Comparison of ENCODE assay signal across 19 cellular contexts in the genomic region with DNA sequence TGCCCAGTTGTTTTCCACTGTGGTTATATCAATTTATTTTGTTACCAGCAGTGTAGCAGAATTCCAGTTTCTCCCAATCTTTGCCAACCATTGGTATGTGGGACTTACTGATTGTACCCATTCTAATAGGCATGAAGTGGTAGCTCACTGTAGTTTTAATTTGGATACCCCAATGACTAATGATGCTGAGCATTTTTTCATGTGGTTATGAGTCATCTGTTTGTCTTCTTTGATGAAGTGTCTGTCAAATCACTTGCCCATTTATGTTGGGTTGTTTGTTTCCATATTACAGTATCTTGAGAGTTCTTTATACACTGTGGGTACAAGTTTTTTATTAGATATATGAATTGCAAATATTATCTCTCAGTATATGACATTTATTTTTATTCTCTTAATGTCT.
"Had no signal": no experiment of that assay in that cellular context is flagged by ENCODE, and none has a peak within 500 bp of the region (broad histone marks: within the 10 kb centered on the region; RNA-seq: fewer than 3 reads in every experiment).

No MANE protein-coding gene starts in this region.

- DNase-seq: activated CD8-positive, alpha-beta memory T cell treated with anti-CD3 and anti-CD28 coated beads, Interleukin-2, amount 10 ng/mL, durations not matched to agents 7 days and 5 days; activated effector memory CD4-positive, alpha-beta T cell treated with Interleukin-2 at 50 U/mL for 16 hours; activated T-cell treated with anti-CD3 and anti-CD28 coated beads, Interleukin-2, amount 50 U/mL, for 24 hours; amniotic stem cell; brain microvascular endothelial cell; endodermal cell; gastrocnemius medialis; islet precursor cell; left ventricle myocardium inferior; mesendoderm; nephron progenitor cell; psoas muscle; sigmoid colon; stimulated activated CD4-positive, alpha-beta T cell treated with anti-CD3 and anti-CD28 coated beads, Interleukin-12 subunit alpha, Interleukin-12 subunit beta, amount 100 ng/mL, for 4 hours; stimulated activated naive CD4-positive, alpha-beta T cell; substantia nigra; trophoblast cell had no signal

- H3K27ac Mint-ChIP-seq: activated CD8-positive, alpha-beta memory T cell treated with anti-CD3 and anti-CD28 coated beads, Interleukin-2, amount 10 ng/mL, durations not matched to agents 7 days and 5 days; activated naive CD4-positive, alpha-beta T cell treated with anti-CD3 and anti-CD28 coated beads, Interleukin-2, amount 50 U/mL, for 72 hours; activated T-cell treated with anti-CD3 and anti-CD28 coated beads, Interleukin-2, amount 50 U/mL, for 24 hours; endodermal cell; nephron progenitor cell; T-helper 2 cell treated with Interferon-gamma antibody and Interleukin-4, amounts not matched to agents 5 μg/mL and 100 μg/mL, for 36 hours had no signal

- ATAC-seq: activated CD8-positive, alpha-beta memory T cell treated with anti-CD3 and anti-CD28 coated beads, Interleukin-2, amount 10 ng/mL, durations not matched to agents 7 days and 5 days; activated naive CD4-positive, alpha-beta T cell treated with anti-CD3 and anti-CD28 coated beads, Interleukin-2, amount 50 U/mL, for 72 hours; gastrocnemius medialis; psoas muscle had no signal

- H3K36me3 ChIP-seq: brain microvascular endothelial cell, gastrocnemius medialis, left ventricle myocardium inferior, sigmoid colon had no signal

- H3K4me1 Mint-ChIP-seq: activated CD8-positive, alpha-beta memory T cell treated with anti-CD3 and anti-CD28 coated beads, Interleukin-2, amount 10 ng/mL, durations not matched to agents 7 days and 5 days had no signal

- H3K27me3 Mint-ChIP-seq: activated CD8-positive, alpha-beta memory T cell treated with anti-CD3 and anti-CD28 coated beads, Interleukin-2, amount 10 ng/mL, durations not matched to agents 7 days and 5 days; activated T-cell treated with anti-CD3 and anti-CD28 coated beads, Interleukin-2, amount 50 U/mL, for 24 hours had no signal

- H3K27ac ChIP-seq: brain microvascular endothelial cell, gastrocnemius medialis, left ventricle myocardium inferior, psoas muscle, sigmoid colon had no signal

- H3K4me1 ChIP-seq: gastrocnemius medialis, left ventricle myocardium inferior, psoas muscle, sigmoid colon had no signal

- H3K9me3 ChIP-seq: gastrocnemius medialis, left ventricle myocardium inferior, psoas muscle, sigmoid colon had no signal

- H3K9me3 Mint-ChIP-seq: endodermal cell; nephron progenitor cell; T-helper 2 cell treated with Interferon-gamma antibody and Interleukin-4, amounts not matched to agents 5 μg/mL and 100 μg/mL, for 36 hours had no signal

- H3K36me3 Mint-ChIP-seq: activated CD8-positive, alpha-beta memory T cell treated with anti-CD3 and anti-CD28 coated beads, Interleukin-2, amount 10 ng/mL, durations not matched to agents 7 days and 5 days; activated naive CD4-positive, alpha-beta T cell treated with anti-CD3 and anti-CD28 coated beads, Interleukin-2, amount 50 U/mL, for 72 hours had no signal

- H3K4me3 ChIP-seq: gastrocnemius medialis, left ventricle myocardium inferior, psoas muscle, sigmoid colon had no signal

- H3K27me3 ChIP-seq: brain microvascular endothelial cell, gastrocnemius medialis, sigmoid colon had no signal

- H3K4me3 Mint-ChIP-seq: activated CD8-positive, alpha-beta memory T cell treated with anti-CD3 and anti-CD28 coated beads, Interleukin-2, amount 10 ng/mL, durations not matched to agents 7 days and 5 days; activated T-cell treated with anti-CD3 and anti-CD28 coated beads, Interleukin-2, amount 50 U/mL, for 24 hours; endodermal cell; nephron progenitor cell; T-helper 2 cell treated with Interferon-gamma antibody and Interleukin-4, amounts not matched to agents 5 μg/mL and 100 μg/mL, for 36 hours had no signal
